Comparison of ENCODE assay signal across 25 cellular contexts in genomic region chr4:144985536-144985935, GRCh38.
"Had no signal": no experiment of that assay in that cellular context is flagged by ENCODE, and none has a peak within 500 bp of the region (broad histone marks: within the 10 kb centered on the region; RNA-seq: fewer than 3 reads in every experiment).

No MANE protein-coding gene starts in this region.

- ATAC-seq: activated CD4-positive, alpha-beta T cell treated with anti-CD3 and anti-CD28 coated beads for 36 hours; activated T-helper 17 cell treated with anti-CD3 and anti-CD28 coated beads, Interleukin-2, amount 50 U/mL, for 72 hours; gastrocnemius medialis; heart left ventricle; left cardiac atrium; right lobe of liver; stimulated activated naive B cell treated with anti-CD40 and anti-IgM and Interleukin-4, amounts not matched to agents 10 μg/mL and 1 μg/mL and 100 μg/mL, for 72 hours had no signal

- H3K36me3 ChIP-seq: breast epithelium, colonic mucosa, esophagus squamous epithelium, gastrocnemius medialis, heart left ventricle, right lobe of liver, vagina had no signal

- H3K4me3 ChIP-seq: breast epithelium, colonic mucosa, esophagus squamous epithelium, gastrocnemius medialis, heart left ventricle, right lobe of liver, smooth muscle cell, testis, vagina had no signal

- H3K27me3 ChIP-seq: breast epithelium, colonic mucosa, esophagus squamous epithelium, gastrocnemius medialis, heart left ventricle, right lobe of liver, testis, vagina had no signal

- DNase-seq: activated B cell treated with CpG ODN at 0.5 μM for 24 hours; activated CD4-positive, alpha-beta T cell treated with anti-CD3 and anti-CD28 coated beads for 36 hours; activated CD4-positive, alpha-beta T cell treated with anti-CD3 and anti-CD28 coated beads, Interleukin-2, amount 50 U/mL, for 4 hours; activated CD8-positive, alpha-beta memory T cell treated with anti-CD3 and anti-CD28 coated beads for 24 hours; activated CD8-positive, alpha-beta memory T cell treated with anti-CD3 and anti-CD28 coated beads, Interleukin-2, amount 50 U/mL, for 4 hours; activated T-cell treated with anti-CD3 and anti-CD28 coated beads, Interleukin-2, amount 50 U/mL, for 24 hours; colonic mucosa; esophagus squamous epithelium; gastrocnemius medialis; heart left ventricle; islet precursor cell; left cardiac atrium; nephron progenitor cell; posterior cingulate gyrus; right lobe of liver; stimulated activated CD4-positive, alpha-beta T cell treated with anti-CD3 and anti-CD28 coated beads, Interleukin-15, amount 100 ng/mL, for 24 hours; stimulated activated CD4-positive, alpha-beta T cell treated with anti-CD3 and anti-CD28 coated beads, Interleukin-2, amount 100 ng/mL, for 48 hours; stimulated activated CD8-positive, alpha-beta memory T cell treated with anti-CD3 and anti-CD28 coated beads, Interleukin-4, amount 100 ng/mL, for 48 hours; stimulated activated naive B cell treated with anti-CD40 and anti-IgM and Interleukin-4, amounts not matched to agents 10 μg/mL and 1 μg/mL and 100 μg/mL, for 72 hours; T1000; testis had no signal

- H3K9me3 ChIP-seq: colonic mucosa, gastrocnemius medialis, right lobe of liver, testis, vagina had no signal

- H3K4me1 ChIP-seq: breast epithelium, colonic mucosa, esophagus squamous epithelium, gastrocnemius medialis, right lobe of liver, testis, vagina had no signal
